In genomic region chr5:76838481-76839261, GRCh38 we compare ENCODE assay signal across 11 cellular contexts. TPM values are rescaled to one million over a fixed set of nuclear protein-coding genes. Genes with fewer than 3 reads are reported as not detected.
DNase-seq lines count a peak whose midpoint lies in the region; ATAC-seq and TF ChIP-seq lines count a peak whose summit lies in the region.
"Had no signal": no experiment of that assay in that cellular context is flagged by ENCODE, and none has a peak within 500 bp of the region (broad histone marks: within the 10 kb centered on the region; RNA-seq: fewer than 3 reads in every experiment).

No MANE protein-coding gene starts in this region.

- no peaks in the 10 kb centered on the region for H3K4me1 Mint-ChIP-seq in activated T-cell treated with anti-CD3 and anti-CD28 coated beads, Interleukin-2, amount 50 U/mL, for 4 hours (ENCODE audit: low read depth)

- no peaks in the 10 kb centered on the region for H4K20me1 ChIP-seq in Loucy (ENCODE audit: insufficient read depth, low read length, poor library complexity, severe bottlenecking)

- H3K9me3 ChIP-seq in Loucy (ENCODE audit: insufficient read depth, low read depth, low read length), result no peaks in the 10 kb centered on the region
- no peaks in the 10 kb centered on the region for H3K9me3 ChIP-seq in mucosa of rectum (ENCODE audit: control insufficient read depth in 2 of 2, low read length in 2 of 2)

- H3K27me3 ChIP-seq in Loucy (ENCODE audit: insufficient read depth, low read length, poor library complexity, severe bottlenecking), result no peaks in the 10 kb centered on the region
- H3K27me3 ChIP-seq in mucosa of rectum (ENCODE audit: control insufficient read depth in 2 of 2, insufficient read depth in 2 of 2, low read length in 2 of 2), result no peaks in the 10 kb centered on the region

- H3F3A ChIP-seq in Loucy (ENCODE audit: low read depth), result no peaks in the 10 kb centered on the region

- ATAC-seq in activated T-cell treated with anti-CD3 and anti-CD28 coated beads, Interleukin-2, amount 50 U/mL, for 4 hours, result no peak
- ATAC-seq in Right ventricle myocardium superior (ENCODE audit: poor library complexity), result no peak

- no peaks in the 10 kb centered on the region for H3K9me2 ChIP-seq in Loucy (replicated peaks; ENCODE audit: low read depth, low read length)

- H3K27ac ChIP-seq in mucosa of rectum (ENCODE audit: low read depth in 2 of 2, low read length in 2 of 2), result peak overlapping the region; percentile 71 to 82
- H3K27ac ChIP-seq: epithelial cell of prostate had no signal

- H3K36me3 ChIP-seq in Loucy (ENCODE audit: insufficient read depth, low read length) (no peaks in the 10 kb centered on the region), mucosa of rectum (ENCODE audit: control insufficient read depth in 2 of 2, insufficient read depth in 2 of 2, low read length in 2 of 2) (peaks cover 6 to 9% of the 10 kb centered on the region in 2 donors)

- in situ Hi-C loops in Caki2 (cut with HindIII; ENCODE audit: low pct_unique_long_range_greater_than_20kb, low sequenced_read_pairs), result no loop called here

- H3K4me3 ChIP-seq in Loucy (ENCODE audit: low read length, poor library complexity, severe bottlenecking) (no peak overlapping the region), mucosa of rectum (ENCODE audit: low read length in 2 of 2) (peak overlapping the region; percentile 34 to 48)

- no peaks in the 10 kb centered on the region for H3K27me3 Mint-ChIP-seq in activated T-cell treated with anti-CD3 and anti-CD28 coated beads, Interleukin-2, amount 50 U/mL, for 4 hours (ENCODE audit: low read depth)

- H3K4me1 ChIP-seq in Loucy (ENCODE audit: insufficient read depth, low read length, poor library complexity, severe bottlenecking), result peaks cover 7% of the 10 kb centered on the region
- H3K4me1 ChIP-seq in mucosa of rectum (ENCODE audit: control insufficient read depth in 2 of 2, insufficient read depth in 2 of 2, low read length in 2 of 2), result peaks cover 10 to 15% of the 10 kb centered on the region in 2 donors

- peak overlapping the region; percentile 16 for H2AFZ ChIP-seq in Loucy (ENCODE audit: low read length)

- H3K4me3 Mint-ChIP-seq in activated T-cell treated with anti-CD3 and anti-CD28 coated beads, Interleukin-2, amount 50 U/mL, for 4 hours, result no peak overlapping the region
- H3K4me3 Mint-ChIP-seq: CD4-positive, CD25-positive, alpha-beta regulatory T cell had no signal

- H3K9me3 Mint-ChIP-seq in activated T-cell treated with anti-CD3 and anti-CD28 coated beads, Interleukin-2, amount 50 U/mL, for 4 hours, result no peaks in the 10 kb centered on the region

- peak overlapping the region; percentile 0 for H3K4me2 ChIP-seq in Loucy (ENCODE audit: low read depth, low read length, poor library complexity, severe bottlenecking)

- peak; percentile 91 for DNase-seq in Caki2 (ENCODE audit: low read depth)
- peak; percentile 35 for DNase-seq in dermis blood vessel endothelial cell
- DNase-seq in HuH-7 (ENCODE audit: low spot score), result no peak
- DNase-seq in activated CD8-positive, alpha-beta memory T cell treated with anti-CD3 and anti-CD28 coated beads, Interleukin-2, amount 50 U/mL, for 48 hours, result no peak
- DNase-seq in activated T-cell treated with anti-CD3 and anti-CD28 coated beads, Interleukin-2, amount 50 U/mL, for 4 hours, result no peak
- no peak for DNase-seq in Right ventricle myocardium superior
- DNase-seq: CD4-positive, CD25-positive, alpha-beta regulatory T cell; NCI-H510A treated with DMSO at 0.1 percent for 48 hours had no signal

- H3K9ac ChIP-seq in Loucy (ENCODE audit: low read depth, low read length, poor library complexity, severe bottlenecking), result no peak overlapping the region
- peak overlapping the region in 1 of 2 donors; percentile 56 for H3K9ac ChIP-seq in mucosa of rectum (ENCODE audit: low read depth in 1 of 2, low read length in 2 of 2)

- no peaks in the 10 kb centered on the region for H3K79me2 ChIP-seq in Loucy (ENCODE audit: insufficient read depth, low read length)

- no peak for TF ChIP-seq CTCF in Loucy (conservative IDR thresholded peaks at IDR 0.05; ENCODE audit: low read length)

- intact Hi-C loops in Right ventricle myocardium superior (cut with DNase I), result no loop called here

- peaks cover 2% of the 10 kb centered on the region for H3K36me3 Mint-ChIP-seq in activated T-cell treated with anti-CD3 and anti-CD28 coated beads, Interleukin-2, amount 50 U/mL, for 4 hours (ENCODE audit: insufficient read depth)

RNA-seq across cellular contexts. Expression of gene S100Z, which starts 11.1 kb away (rescaled TPM):
- not detected in 2 replicates for total RNA-seq in Caki2 (2014; rRNA removed; shearing (Covaris generic); ENCODE audit: low replicate concordance)
- total RNA-seq in dermis blood vessel endothelial cell, result not detected in 2 replicates
- total RNA-seq in activated T-cell treated with anti-CD3 and anti-CD28 coated beads, Interleukin-2, amount 50 U/mL, for 4 hours, result under 1 TPM in 1 of 3 donors, not detected in 2; 0.66 TPM
- not detected for total RNA-seq in Right ventricle myocardium superior

RNA-seq across cellular contexts. Expression of gene F2RL1, which starts 19.8 kb away (rescaled TPM):
- total RNA-seq in Caki2 (2014; rRNA removed; shearing (Covaris generic); ENCODE audit: low replicate concordance), result 10.7 and 11.9 TPM in 2 replicates
- total RNA-seq in dermis blood vessel endothelial cell (24.0 and 30.0 TPM in 2 replicates), Right ventricle myocardium superior (0.62 TPM)
- 1 to 10 TPM; 1.6 to 1.9 (median 1.8) TPM for total RNA-seq in activated T-cell treated with anti-CD3 and anti-CD28 coated beads, Interleukin-2, amount 50 U/mL, for 4 hours

Comparison
In these comparisons a context has a peak if more than half of its experiments do, and no peak if none do; other contexts are left out.
1. DNase-seq: peak in Caki2 (single experiment) and dermis blood vessel endothelial cell (single experiment); none in HuH-7 (single experiment), activated CD8-positive, alpha-beta memory T cell treated with anti-CD3 and anti-CD28 coated beads, Interleukin-2, amount 50 U/mL, for 48 hours (single experiment), activated T-cell treated with anti-CD3 and anti-CD28 coated beads, Interleukin-2, amount 50 U/mL, for 4 hours (single experiment) and Right ventricle myocardium superior (single experiment).